Comparison of ENCODE assay signal across 14 cellular contexts in genomic region chr16:66278111-66278531, GRCh38.
DNase-seq lines count a peak whose midpoint lies in the region; ATAC-seq and TF ChIP-seq lines count a peak whose summit lies in the region.
"Had no signal": no experiment of that assay in that cellular context is flagged by ENCODE, and none has a peak within 500 bp of the region (broad histone marks: within the 10 kb centered on the region; RNA-seq: fewer than 3 reads in every experiment).

No MANE protein-coding gene starts in this region.

- BruUV-seq in HCT116 (replicated peaks; lab: Mats Ljungman, UMichigan), result no TSS peak

- H4K20me1 ChIP-seq in HCT116 (ENCODE audit: insufficient read depth), result no peaks in the 10 kb centered on the region

- H3K27ac ChIP-seq in HCT116 (ENCODE audit: low read depth, low read length) (no peak overlapping the region), foreskin keratinocyte (peak overlapping the region; percentile 51), skin epidermis (peak overlapping the region in 17 of 21 experiments; percentile 12 to 84 (median 65))
- H3K27ac ChIP-seq: ovary had no signal

- H3K4me2 ChIP-seq in HCT116 (ENCODE audit: low read length), result peak overlapping the region; percentile 18; the same call in 1 of the 2 replicates

- H3K9me2 ChIP-seq in HCT116 (ENCODE audit: insufficient read depth), result no peaks in the 10 kb centered on the region

- H3K27me3 ChIP-seq in HCT116 (ENCODE audit: insufficient read depth, low read length), result peaks cover 4% of the 10 kb centered on the region
- no peaks in the 10 kb centered on the region for H3K27me3 ChIP-seq in foreskin keratinocyte
- H3K27me3 ChIP-seq: ovary had no signal

- no peak for TF ChIP-seq RAD21 in HCT116 (IDR thresholded peaks at IDR 0.05; ENCODE audit: low read depth)

- H3K9ac ChIP-seq in HCT116 (ENCODE audit: low read length), result no peak overlapping the region

- RAD21 ChIA-PET in HCT116 (lab: Charles Lee; ENCODE audit: low non-redundant PET in 1 of 2, low total read pairs in 2 of 2, uncharacterized antibody in 2 of 2, unreplicated experiment in 2 of 2), result no interaction called here

- CTCF ChIA-PET in HCT116 (lab: Charles Lee), result interaction anchor here (1.0 to 1.1 kb wide), 2 partner anchors 36 to 39 kb away, joined by 4 to 6 read pairs; no protein-coding TSS in a partner anchor

- H3K9me3 ChIP-seq in HCT116 (ENCODE audit: control insufficient read depth in 1 of 2, insufficient read depth in 1 of 2, low read depth in 1 of 2, low read length in 2 of 2), result no peaks in the 10 kb centered on the region
- H3K9me3 ChIP-seq: ovary had no signal

- H3K36me3 ChIP-seq in HCT116 (ENCODE audit: control insufficient read depth in 1 of 2, insufficient read depth in 2 of 2, low read length in 2 of 2), result no peaks in the 10 kb centered on the region
- H3K36me3 ChIP-seq: ovary had no signal

- TF ChIP-seq POLR2A in HCT116 (IDR thresholded peaks at IDR 0.05; ENCODE audit: borderline replicate concordance, extremely low read depth, insufficient read depth, insufficient read length), result no peak

- H3K4me3 ChIP-seq in HCT116 (replicated peaks in 1 of 2; ENCODE audit: low read depth in 1 of 2, low read length in 2 of 2), result no peak overlapping the region
- H3K4me3 ChIP-seq in skin epidermis, result no peak overlapping the region
- H3K4me3 ChIP-seq: ovary had no signal

- H2AFZ ChIP-seq in HCT116 (ENCODE audit: low read depth, low read length, poor library complexity, severe bottlenecking), result no peak overlapping the region

- no peak for DNase-seq in HCT116 (ENCODE audit: low read depth, low spot score)
- peak; percentile 33 for DNase-seq in NCI-H510A (lab: John Stamatoyannopoulos, UW)
- DNase-seq in foreskin keratinocyte, result peak; percentile 84 to 94
- DNase-seq in putamen (ENCODE audit: low spot score), result no peak
- DNase-seq in NCI-H1436 treated with DMSO at 0.1 percent for 48 hours (lab: John Stamatoyannopoulos, UW), result no peak
- DNase-seq: AML-193; Karpas-422; kidney glomerular epithelial cell; NCI-H1417 treated with DMSO at 0.1 percent for 48 hours; NCI-H524 treated with DMSO at 0.1 percent for 48 hours; ovary; stimulated activated naive CD8-positive, alpha-beta T cell treated with anti-CD3 and anti-CD28 coated beads, Interleukin-15, amount 100 ng/mL, for 72 hours had no signal

- intact Hi-C loops in HCT116 (cut with micrococcal nuclease), result no loop called here

- POLR2A ChIA-PET in HCT116 (lab: Charles Lee), result interaction anchor here (1.2 kb wide), 1 partner anchor 20 kb away, joined by 3 read pairs; no protein-coding TSS in a partner anchor

- ATAC-seq in HCT116 (peak; percentile 24), foreskin keratinocyte (peak; percentile 74), GM21737 (IDR thresholded peaks at IDR 0.05; ENCODE audit: unreplicated experiment) (no peak)
- ATAC-seq: stimulated activated naive CD8-positive, alpha-beta T cell treated with anti-CD3 and anti-CD28 coated beads, Interleukin-15, amount 100 ng/mL, for 72 hours had no signal

- H3K4me1 ChIP-seq in HCT116 (ENCODE audit: control insufficient read depth in 1 of 2, insufficient read depth in 2 of 2, low read length in 2 of 2) (peaks cover 0 to 14% of the 10 kb centered on the region in 2 experiments; a peak in 2 of 4 replicates), foreskin keratinocyte (peaks cover 10% of the 10 kb centered on the region)

- TF ChIP-seq CTCF in HCT116 (IDR thresholded peaks at IDR 0.05 in 2 of 3, conservative IDR thresholded peaks at IDR 0.05 in 1 of 3; ENCODE audit: borderline replicate concordance in 1 of 3, insufficient read depth in 1 of 3, low read depth in 2 of 3, low read length in 2 of 3) (no peak), foreskin keratinocyte (conservative IDR thresholded peaks at IDR 0.05) (no peak)

- no peaks in the 10 kb centered on the region for H3K79me2 ChIP-seq in HCT116 (ENCODE audit: insufficient read depth, low read length)

TF ChIP-seq in HCT116, 20 proteins besides CTCF, POLR2A, EP300 and RAD21:
- TF ChIP-seq YY1 (IDR thresholded peaks at IDR 0.05; ENCODE audit: extremely low read depth, insufficient replicate concordance, low read depth, low read length), result no peak
- peak; percentile 65 for TF ChIP-seq CEBPB (IDR thresholded peaks at IDR 0.05; ENCODE audit: low read depth)
- TF ChIP-seq REST (IDR thresholded peaks at IDR 0.05; ENCODE audit: low read depth), result no peak
- peak; percentile 56; the same call in 1 of the 2 replicates for TF ChIP-seq SP1 (IDR thresholded peaks at IDR 0.05; ENCODE audit: low read depth)

Comparison
In these comparisons a context has a peak if more than half of its experiments do, and no peak if none do; other contexts are left out.
1. DNase-seq: peak in NCI-H510A (single experiment) and foreskin keratinocyte (2 of 2); none in HCT116 (single experiment), putamen (single experiment) and NCI-H1436 treated with DMSO at 0.1 percent for 48 hours (single experiment).